13 cellular contexts compared by ENCODE assay signal in genomic region chr1:231139659-231140650, GRCh38. TPM values are rescaled to one million over a fixed set of nuclear protein-coding genes. Genes with fewer than 3 reads are reported as not detected.
DNase-seq lines count a peak whose midpoint lies in the region; TF ChIP-seq lines count a peak whose summit lies in the region.
"Had no signal": no experiment of that assay in that cellular context is flagged by ENCODE, and none has a peak within 500 bp of the region (broad histone marks: within the 10 kb centered on the region; RNA-seq: fewer than 3 reads in every experiment).

No MANE protein-coding gene starts in this region.

- H3K4me1 ChIP-seq in HEK293 (ENCODE audit: control insufficient read depth, insufficient read depth, low read length) (no peaks in the 10 kb centered on the region), adrenal gland (replicated peaks in 1 of 2) (no peaks in the 10 kb centered on the region), tibial nerve (peaks cover 0 to 21% (median 3%) of the 10 kb centered on the region in 4 donors), testis (no peaks in the 10 kb centered on the region)
- H3K4me1 ChIP-seq: BLaER1 had no signal

- TF ChIP-seq POLR2A in adrenal gland (IDR thresholded peaks at IDR 0.05) (no peak), tibial nerve (IDR thresholded peaks at IDR 0.05) (no peak), testis (IDR thresholded peaks at IDR 0.05) (no peak)

- TF ChIP-seq CTCF in HEK293 (tag by site-specific recombination; IDR thresholded peaks at IDR 0.05) (no peak), astrocyte of the cerebellum (IDR thresholded peaks at IDR 0.05; ENCODE audit: low read depth, low read length, missing control alignments) (no peak), adrenal gland (IDR thresholded peaks at IDR 0.05) (no peak), CD14-positive monocyte (IDR thresholded peaks at IDR 0.05) (no peak), tibial nerve (IDR thresholded peaks at IDR 0.05) (no peak), testis (IDR thresholded peaks at IDR 0.05) (no peak)

- no peak overlapping the region for H3K4me3 Mint-ChIP-seq in CD14-positive monocyte
- H3K4me3 Mint-ChIP-seq: neural crest cell had no signal

- DNase-seq in A172 (ENCODE audit: low spot score) (peak; percentile 45), astrocyte of the cerebellum (ENCODE audit: low read depth) (peak; percentile 97), islet precursor cell (peak; percentile 64), adrenal gland (no peak), CD14-positive monocyte (ENCODE audit: low spot score) (no peak), tibial nerve (ENCODE audit: low spot score in 2 of 2) (no peak), testis (no peak)
- DNase-seq: activated CD8-positive, alpha-beta memory T cell treated with anti-CD3 and anti-CD28 coated beads, Interleukin-2, amount 50 U/mL, for 4 hours; NCI-H510A treated with DMSO at 0.1 percent for 48 hours had no signal

- intact Hi-C loops in adrenal gland (cut with DNase I): no loop called here
- intact Hi-C loops in CD14-positive monocyte (cut with micrococcal nuclease): no loop called here
- intact Hi-C loops in testis (cut with DNase I; ENCODE audit: low total_unique reads): no loop called here

- H3K27ac ChIP-seq in HEK293 (ENCODE audit: extremely low read depth, low read depth, low read length) (no peak overlapping the region), adrenal gland (peak overlapping the region in 1 of 5 donors; percentile 25), tibial nerve (peak overlapping the region in 2 of 4 donors; percentile 37 to 77), testis (no peak overlapping the region)
- H3K27ac ChIP-seq: BLaER1, coronary artery had no signal

- no peaks in the 10 kb centered on the region for H3K36me3 ChIP-seq in HEK293 (ENCODE audit: control insufficient read depth in 2 of 2, insufficient read depth in 1 of 2, low read length in 2 of 2)
- H3K36me3 ChIP-seq in adrenal gland (replicated peaks in 1 of 2): no peaks in the 10 kb centered on the region
- H3K36me3 ChIP-seq in tibial nerve: no peaks in the 10 kb centered on the region
- no peaks in the 10 kb centered on the region for H3K36me3 ChIP-seq in testis (ENCODE audit: low read depth, missing control alignments)
- H3K36me3 ChIP-seq: BLaER1 had no signal

- peaks cover 8 to 15% (median 9%) of the 10 kb centered on the region in 3 donors for H3K27me3 Mint-ChIP-seq in CD14-positive monocyte (ENCODE audit: low read depth in 3 of 3)

- no peaks in the 10 kb centered on the region for H3K9me3 ChIP-seq in HEK293 (ENCODE audit: control insufficient read depth, insufficient read depth, low read depth, low read length)
- no peaks in the 10 kb centered on the region for H3K9me3 ChIP-seq in adrenal gland (replicated peaks in 1 of 3)
- H3K9me3 ChIP-seq in tibial nerve: peaks cover 0 to 5% (median 0%) of the 10 kb centered on the region in 4 donors
- H3K9me3 ChIP-seq in testis: no peaks in the 10 kb centered on the region
- H3K9me3 ChIP-seq: BLaER1 had no signal

- no peak overlapping the region for H3K27ac Mint-ChIP-seq in CD14-positive monocyte

- H3K9me3 Mint-ChIP-seq in CD14-positive monocyte: peaks cover 4 to 13% (median 11%) of the 10 kb centered on the region in 7 donors
- H3K9me3 Mint-ChIP-seq: neural crest cell had no signal

- H3K4me3 ChIP-seq in HEK293 (ENCODE audit: low read depth, low read length) (no peak overlapping the region), astrocyte of the cerebellum (ENCODE audit: low read depth, low read length) (no peak overlapping the region), adrenal gland (no peak overlapping the region), tibial nerve (no peak overlapping the region), testis (no peak overlapping the region)
- H3K4me3 ChIP-seq: BLaER1, coronary artery had no signal

- CTCF ChIA-PET in HEK293 (lab: Yijun Ruan, JAX): interaction anchor here (0.7 to 1.2 kb wide), 3 partner anchors 23 to 217 kb away, joined by 3 read pairs; no protein-coding TSS in a partner anchor

- no peaks in the 10 kb centered on the region for H3K27me3 ChIP-seq in adrenal gland
- no peaks in the 10 kb centered on the region for H3K27me3 ChIP-seq in tibial nerve
- H3K27me3 ChIP-seq in testis: no peaks in the 10 kb centered on the region
- H3K27me3 ChIP-seq: BLaER1 had no signal

- POLR2A ChIA-PET in HEK293 (lab: Yijun Ruan, JAX): no interaction called here

- no peak for TF ChIP-seq EP300 in tibial nerve (IDR thresholded peaks at IDR 0.05)

- WGBS in adrenal gland, 4 donors: 67 to 78% (median 75%) methylated on average over 3 to 7 of the region's 7 CpGs
- WGBS in tibial nerve, 2 donors: 29 to 33% methylated on average over 7 of the region's 7 CpGs
- 77 to 87% methylated on average over 6 to 7 of the region's 7 CpGs for WGBS in testis, 2 donors

- H3K4me1 Mint-ChIP-seq in CD14-positive monocyte: peaks cover 3% of the 10 kb centered on the region
- H3K4me1 Mint-ChIP-seq: neural crest cell had no signal

- H3K36me3 Mint-ChIP-seq in CD14-positive monocyte: no peaks in the 10 kb centered on the region

- in situ Hi-C loops in astrocyte of the cerebellum (cut with HindIII; ENCODE audit: low sequenced_read_pairs): loop anchor here (5.0 kb wide), 2 partner anchors 68 to 103 kb away; no protein-coding TSS in a partner anchor

TF ChIP-seq in HEK293, 187 proteins besides CTCF, POLR2A, EP300 and RAD21:
- TF ChIP-seq ZNF529 (tag by site-specific recombination; IDR thresholded peaks at IDR 0.05; ENCODE audit: insufficient replicate concordance) (no peak), ZNF157 (tag by site-specific recombination; IDR thresholded peaks at IDR 0.05) (peak; percentile 64)

RNA-seq across cellular contexts. Expression of gene TRIM67, which starts 21.9 kb away (rescaled TPM):
- total RNA-seq in A172 (2014; rRNA removed; shearing (Covaris generic)): 0.02 and 0.05 TPM in 2 replicates
- total RNA-seq in adrenal gland: 1 to 10 TPM in 2 of 8 donors, under 1 TPM in 6; 0.06 to 1.5 (median 0.30) TPM
- polyA plus RNA-seq in adrenal gland: under 1 TPM; 0.10 to 0.62 (median 0.32) TPM
- not detected for polyA plus RNA-seq in CD14-positive monocyte
- under 1 TPM in 1 of 4 donors, not detected in 3; 0.30 TPM for total RNA-seq in tibial nerve
- total RNA-seq in testis: under 1 TPM; 0.19 to 0.24 TPM
- polyA plus RNA-seq in testis (ENCODE audit: insufficient read depth, low read depth, low replicate concordance): 0.26 TPM

Comparison
In these comparisons a context has a peak if more than half of its experiments do, and no peak if none do; other contexts are left out.
1. DNase-seq: peak in A172 (single experiment), astrocyte of the cerebellum (single experiment) and islet precursor cell (single experiment); none in adrenal gland (0 of 7), CD14-positive monocyte (single experiment), tibial nerve (0 of 2) and testis (single experiment).